8 cellular contexts compared by ENCODE assay signal in the genomic region with DNA sequence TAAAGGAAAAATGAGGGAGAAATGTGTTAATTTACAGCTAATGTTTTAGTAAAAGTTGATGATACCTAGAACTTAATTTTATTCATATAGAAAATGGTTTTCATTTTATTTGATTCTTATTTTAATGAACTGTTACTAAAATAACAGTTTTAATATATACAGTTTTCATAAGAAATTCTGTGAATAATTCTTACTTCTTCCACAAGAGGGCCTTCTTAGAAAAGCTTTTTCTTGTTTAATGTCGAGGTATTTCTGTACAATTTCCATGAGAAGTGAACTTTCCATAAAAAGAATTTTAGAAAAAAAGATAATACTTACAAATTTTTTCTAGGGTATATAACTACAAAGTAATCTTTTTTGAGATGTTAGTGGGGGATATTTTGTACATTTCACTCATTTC.
A peak's percentile ranks its signal among the peaks of the same experiment; 100 is the strongest.
DNase-seq lines count a peak whose midpoint lies in the region; ATAC-seq and TF ChIP-seq lines count a peak whose summit lies in the region.

No MANE protein-coding gene starts in this region.

- H3K4me1 ChIP-seq in HEK293 (ENCODE audit: control insufficient read depth, insufficient read depth, low read length) (no peaks in the 10 kb centered on the region), adrenal gland (replicated peaks in 1 of 2) (peaks cover 0 to 8% of the 10 kb centered on the region in 2 donors), mucosa of descending colon (ENCODE audit: low read depth) (no peaks in the 10 kb centered on the region)

- no peak overlapping the region for H3K27ac ChIP-seq in HEK293 (ENCODE audit: extremely low read depth, low read depth, low read length)
- H3K27ac ChIP-seq in adrenal gland, result no peak overlapping the region

- 0 to 3% (median 1%) methylated on average over 1 of the region's 1 CpG for WGBS in adrenal gland, 4 donors

- H3K4me3 ChIP-seq in HEK293 (ENCODE audit: low read depth, low read length), result no peak overlapping the region
- no peak overlapping the region for H3K4me3 ChIP-seq in adrenal gland
- no peak overlapping the region for H3K4me3 ChIP-seq in mucosa of descending colon

- intact Hi-C loops in adrenal gland (cut with DNase I), result loop anchor here (10.0 kb wide), 2 partner anchors 144 to 264 kb away; no protein-coding TSS in a partner anchor
- intact Hi-C loops in mucosa of descending colon (cut with DNase I, micrococcal nuclease), result no loop called here

- H3K36me3 ChIP-seq in HEK293 (ENCODE audit: control insufficient read depth in 2 of 2, insufficient read depth in 1 of 2, low read length in 2 of 2), result peaks cover 0 to 23% of the 10 kb centered on the region in 2 experiments; a peak in 1 of 3 replicates
- no peaks in the 10 kb centered on the region for H3K36me3 ChIP-seq in adrenal gland (replicated peaks in 1 of 2)
- H3K36me3 ChIP-seq in mucosa of descending colon (ENCODE audit: low read depth), result no peaks in the 10 kb centered on the region

- CTCF ChIA-PET in HEK293 (lab: Yijun Ruan, JAX), result interaction anchor here (0.7 to 2.9 kb wide), 20 partner anchors 9 to 274 kb away, joined by 3 to 56 read pairs (median 4); no protein-coding TSS in a partner anchor

- ATAC-seq in mucosa of descending colon (no peak), HG02981 (IDR thresholded peaks at IDR 0.05; ENCODE audit: unreplicated experiment) (no peak), esophagus mucosa (no peak)

- DNase-seq in AG08395 (ENCODE audit: low spot score), result peak; percentile 12
- DNase-seq in adrenal gland, result no peak
- peak; percentile 37 for DNase-seq in left kidney (ENCODE audit: low read depth, low spot score)
- no peak for DNase-seq in mucosa of descending colon
- no peak for DNase-seq in RPMI8226

- POLR2A ChIA-PET in HEK293 (lab: Yijun Ruan, JAX), result no interaction called here

- no peaks in the 10 kb centered on the region for H3K27me3 ChIP-seq in adrenal gland

- no peak for TF ChIP-seq CTCF in HEK293 (tag by site-specific recombination; IDR thresholded peaks at IDR 0.05)
- TF ChIP-seq CTCF in adrenal gland (IDR thresholded peaks at IDR 0.05), result peak; percentile 45 to 81 (median 65)
- no peak for TF ChIP-seq CTCF in mucosa of descending colon (IDR thresholded peaks at IDR 0.05)

- H3K9me3 ChIP-seq in HEK293 (ENCODE audit: control insufficient read depth, insufficient read depth, low read depth, low read length) (no peaks in the 10 kb centered on the region), adrenal gland (replicated peaks in 1 of 3) (no peaks in the 10 kb centered on the region), mucosa of descending colon (no peaks in the 10 kb centered on the region)

- TF ChIP-seq POLR2A in adrenal gland (IDR thresholded peaks at IDR 0.05), result no peak

TF ChIP-seq in HEK293, 187 proteins besides CTCF, POLR2A, EP300 and RAD21:
- TF ChIP-seq ZNF654 (tag by site-specific recombination; IDR thresholded peaks at IDR 0.05; ENCODE audit: low read depth) (0 out of 2 replicates have a peak, but pooled peaks have one; percentile 21), ZNF555 (tag by site-specific recombination; conservative IDR thresholded peaks at IDR 0.05) (no peak)
TF ChIP-seq in HEK293: peak in this region for 1.

Comparison
In these comparisons a context has a peak if more than half of its experiments do, and no peak if none do; other contexts are left out.
1. DNase-seq: peak in AG08395 (single experiment) and left kidney (single experiment); none in adrenal gland (0 of 7), mucosa of descending colon (0 of 3) and RPMI8226 (single experiment).
2. CTCF ChIP-seq: peak in adrenal gland (6 of 6); none in HEK293 (single experiment) and mucosa of descending colon (single experiment).
3. intact Hi-C loops: an anchor here in adrenal gland (10.0 kb wide); none called in mucosa of descending colon.